15 cellular contexts compared by ENCODE assay signal in genomic region chr6:26185004-26185403, GRCh38.
A peak's percentile ranks its signal among the peaks of the same experiment; 100 is the strongest.
DNase-seq lines count a peak whose midpoint lies in the region; ATAC-seq and TF ChIP-seq lines count a peak whose summit lies in the region.
"Had no signal": no experiment of that assay in that cellular context is flagged by ENCODE, and none has a peak within 500 bp of the region (broad histone marks: within the 10 kb centered on the region; RNA-seq: fewer than 3 reads in every experiment).

No MANE protein-coding gene starts in this region.

- H3K9me3 ChIP-seq in A673 (ENCODE audit: low read depth, low read length, poor library complexity, severe bottlenecking) (no peaks in the 10 kb centered on the region), HUES48 (ENCODE audit: control insufficient read depth, insufficient read depth, low read length) (no peaks in the 10 kb centered on the region)
- H3K9me3 ChIP-seq: BE2C had no signal

- peak overlapping the region; percentile 97 for H3K27ac Mint-ChIP-seq in activated T-helper 1 cell treated with anti-CD3 and anti-CD28 coated beads, Interleukin-12 subunit alpha, Interleukin-12 subunit beta, Interleukin-2, Interleukin-4 antibody, amounts not matched to agents 30 ng/mL and 10 ng/mL and 1 ng/mL, durations not matched to agents 14 hours and 24 hours and 36 hours
- H3K27ac Mint-ChIP-seq in mesothelial cell of epicardium = peak overlapping the region; percentile 97

- peak overlapping the region; percentile 86 for H3K4me3 Mint-ChIP-seq in activated T-helper 1 cell treated with anti-CD3 and anti-CD28 coated beads, Interleukin-12 subunit alpha, Interleukin-12 subunit beta, Interleukin-2, Interleukin-4 antibody, amounts not matched to agents 30 ng/mL and 10 ng/mL and 1 ng/mL, durations not matched to agents 14 hours and 24 hours and 36 hours
- peak overlapping the region; percentile 79 for H3K4me3 Mint-ChIP-seq in mesothelial cell of epicardium

- H3K27me3 ChIP-seq in A673 (replicated peaks; ENCODE audit: insufficient read depth, low read depth, low read length, poor library complexity) (no peaks in the 10 kb centered on the region), HUES48 (ENCODE audit: control insufficient read depth, insufficient read depth, low read length) (no peaks in the 10 kb centered on the region)
- H3K27me3 ChIP-seq: BE2C, foreskin keratinocyte had no signal

- H3K36me3 ChIP-seq in A673 (ENCODE audit: insufficient read depth, low read length, poor library complexity, severe bottlenecking) (no peaks in the 10 kb centered on the region), HUES48 (ENCODE audit: control insufficient read depth, insufficient read depth, low read length) (no peaks in the 10 kb centered on the region)
- H3K36me3 ChIP-seq: BE2C had no signal

- H3K4me3 ChIP-seq in A673 (ENCODE audit: low read depth, low read length, poor library complexity, severe bottlenecking) = no peak overlapping the region
- H3K4me3 ChIP-seq in HUES48 (ENCODE audit: low read depth, low read length) = peak overlapping the region; percentile 73; the same call in 1 of the 2 replicates

- H3K27ac ChIP-seq in A673 (ENCODE audit: low read depth, low read length, poor library complexity, severe bottlenecking) (peak overlapping the region; percentile 68), HUES48 (ENCODE audit: low read depth, low read length) (peak overlapping the region; percentile 96)
- H3K27ac ChIP-seq: foreskin keratinocyte had no signal

- BruUV-seq in A673 (replicated peaks; lab: Mats Ljungman, UMichigan) = no TSS peak

- peak overlapping the region; percentile 96 for H3K9ac ChIP-seq in HUES48 (ENCODE audit: low read depth, low read length)

- H3K4me1 ChIP-seq in A673 (ENCODE audit: insufficient read depth, low read length, poor library complexity, severe bottlenecking) (peaks cover 13% of the 10 kb centered on the region), HUES48 (ENCODE audit: control insufficient read depth, insufficient read depth, low read length) (peaks cover 30% of the 10 kb centered on the region)
- H3K4me1 ChIP-seq: foreskin keratinocyte had no signal

- ATAC-seq in GM21529 (IDR thresholded peaks at IDR 0.05; ENCODE audit: unreplicated experiment) (no peak), HG02571 (IDR thresholded peaks at IDR 0.05; ENCODE audit: unreplicated experiment) (no peak)
- ATAC-seq: foreskin keratinocyte had no signal

- H3K36me3 Mint-ChIP-seq in activated T-helper 1 cell treated with anti-CD3 and anti-CD28 coated beads, Interleukin-12 subunit alpha, Interleukin-12 subunit beta, Interleukin-2, Interleukin-4 antibody, amounts not matched to agents 30 ng/mL and 10 ng/mL and 1 ng/mL, durations not matched to agents 14 hours and 24 hours and 36 hours (ENCODE audit: low read depth) = peaks cover 3% of the 10 kb centered on the region
- no peaks in the 10 kb centered on the region for H3K36me3 Mint-ChIP-seq in mesothelial cell of epicardium

- POLR2A ChIA-PET in A673 (lab: Charles Lee; ENCODE audit: low non-redundant PET) = no interaction called here

- no peaks in the 10 kb centered on the region for H3K9me3 Mint-ChIP-seq in activated T-helper 1 cell treated with anti-CD3 and anti-CD28 coated beads, Interleukin-12 subunit alpha, Interleukin-12 subunit beta, Interleukin-2, Interleukin-4 antibody, amounts not matched to agents 30 ng/mL and 10 ng/mL and 1 ng/mL, durations not matched to agents 14 hours and 24 hours and 36 hours
- H3K9me3 Mint-ChIP-seq in mesothelial cell of epicardium = no peaks in the 10 kb centered on the region

- H3K4me1 Mint-ChIP-seq in activated T-helper 1 cell treated with anti-CD3 and anti-CD28 coated beads, Interleukin-12 subunit alpha, Interleukin-12 subunit beta, Interleukin-2, Interleukin-4 antibody, amounts not matched to agents 30 ng/mL and 10 ng/mL and 1 ng/mL, durations not matched to agents 14 hours and 24 hours and 36 hours (ENCODE audit: low read depth) = peaks cover 67% of the 10 kb centered on the region
- H3K4me1 Mint-ChIP-seq in mesothelial cell of epicardium = peaks cover 45% of the 10 kb centered on the region

- no peaks in the 10 kb centered on the region for H3K27me3 Mint-ChIP-seq in activated T-helper 1 cell treated with anti-CD3 and anti-CD28 coated beads, Interleukin-12 subunit alpha, Interleukin-12 subunit beta, Interleukin-2, Interleukin-4 antibody, amounts not matched to agents 30 ng/mL and 10 ng/mL and 1 ng/mL, durations not matched to agents 14 hours and 24 hours and 36 hours (ENCODE audit: insufficient read depth)
- no peaks in the 10 kb centered on the region for H3K27me3 Mint-ChIP-seq in mesothelial cell of epicardium (ENCODE audit: low read depth)

- TF ChIP-seq CTCF in A673 (conservative IDR thresholded peaks at IDR 0.05; ENCODE audit: low read depth, low read length) = no peak
- TF ChIP-seq CTCF in mesothelial cell of epicardium (IDR thresholded peaks at IDR 0.05; ENCODE audit: unreplicated experiment) = no peak

- DNase-seq in A673 (ENCODE audit: low spot score) (no peak), mesothelial cell of epicardium (ENCODE audit: low spot score in 2 of 2, unreplicated experiment in 2 of 2) (no peak), hepatic stellate cell (ENCODE audit: low spot score) (no peak), NCI-H2196 (lab: John Stamatoyannopoulos, UW; ENCODE audit: unreplicated experiment) (no peak)
- no peak for DNase-seq in activated T-helper 1 cell treated with anti-CD3 and anti-CD28 coated beads, Interleukin-12 subunit alpha, Interleukin-12 subunit beta, Interleukin-2, Interleukin-4 antibody, amounts not matched to agents 30 ng/mL and 10 ng/mL and 1 ng/mL, durations not matched to agents 14 hours and 24 hours and 36 hours (ENCODE audit: low spot score)
- DNase-seq: activated CD8-positive, alpha-beta memory T cell treated with anti-CD3 and anti-CD28 coated beads, Interleukin-2, amount 50 U/mL, for 4 hours; BE2C; DND-41; effector CD4-positive, alpha-beta T cell; foreskin keratinocyte; NCI-H187; NCI-H526 had no signal

- CTCF ChIA-PET in A673 (lab: Charles Lee) = no interaction called here

- intact Hi-C loops in A673 (cut with micrococcal nuclease; ENCODE audit: unreplicated experiment) = no loop called here
- intact Hi-C loops in activated T-helper 1 cell treated with anti-CD3 and anti-CD28 coated beads, Interleukin-12 subunit alpha, Interleukin-12 subunit beta, Interleukin-2, Interleukin-4 antibody, amounts not matched to agents 30 ng/mL and 10 ng/mL and 1 ng/mL, durations not matched to agents 14 hours and 24 hours and 36 hours (cut with micrococcal nuclease) = no loop called here
